ENCODE assay signal across 8 cellular contexts in the genomic region with DNA sequence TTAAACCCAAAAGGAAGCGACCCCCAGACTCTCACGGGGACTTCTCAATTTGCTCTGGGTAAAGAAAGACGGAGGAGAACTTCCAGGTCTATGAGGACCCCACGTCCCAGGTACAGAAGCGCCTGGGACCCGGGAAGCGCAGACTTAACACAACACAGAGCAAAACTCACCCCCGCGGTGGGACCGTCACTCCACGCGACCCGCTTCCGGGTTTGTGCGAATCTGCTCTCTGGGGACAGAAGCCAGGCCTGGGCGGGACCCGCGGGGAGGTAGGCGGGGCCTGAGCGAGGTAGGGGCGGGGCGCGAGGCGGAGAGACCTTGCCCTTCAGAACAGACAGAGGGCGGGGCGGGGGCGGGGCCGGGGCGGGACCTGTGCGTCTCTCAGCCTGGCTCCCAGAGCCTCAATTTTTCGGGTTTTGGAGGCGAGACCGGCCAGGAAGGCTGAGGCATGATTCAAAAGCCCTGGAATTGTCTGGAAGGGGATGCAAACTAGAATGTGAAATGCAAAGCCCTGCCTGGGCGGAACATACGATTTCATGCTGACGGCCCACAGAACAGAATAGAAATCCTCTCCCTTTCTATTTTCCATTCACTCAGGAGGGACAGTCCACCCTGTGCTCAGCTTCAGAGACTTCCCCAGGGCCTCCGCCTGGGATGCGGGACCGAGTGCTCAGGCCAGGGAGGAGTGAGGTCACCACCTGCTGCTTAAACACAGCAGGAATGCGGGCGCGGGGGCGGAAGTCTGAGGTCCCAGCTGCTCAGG. TPM values are rescaled to one million over a fixed set of nuclear protein-coding genes. Genes with fewer than 3 reads are reported as not detected.
DNase-seq lines count a peak whose midpoint lies in the region; ATAC-seq and TF ChIP-seq lines count a peak whose summit lies in the region.

No MANE protein-coding gene starts in this region.

- no peak overlapping the region for H3K27ac ChIP-seq in duodenal mucosa (ENCODE audit: low read depth, low read length)
- H3K27ac ChIP-seq in lower lobe of right lung, result peak overlapping the region; percentile 80

- H3K27me3 ChIP-seq in duodenal mucosa (ENCODE audit: control insufficient read depth in 1 of 2, insufficient read depth in 2 of 2, low read length in 2 of 2) (no peaks in the 10 kb centered on the region), lower lobe of right lung (ENCODE audit: low read depth) (no peaks in the 10 kb centered on the region)

- H3K36me3 ChIP-seq in duodenal mucosa (ENCODE audit: control insufficient read depth in 1 of 2, insufficient read depth in 2 of 2, low read length in 2 of 2) (no peaks in the 10 kb centered on the region), lower lobe of right lung (no peaks in the 10 kb centered on the region)

- H3K9ac ChIP-seq in duodenal mucosa (ENCODE audit: low read depth in 1 of 2, low read length in 2 of 2), result peak overlapping the region; percentile 70 to 72

- H3K4me3 ChIP-seq in duodenal mucosa (ENCODE audit: low read depth in 1 of 2, low read length in 2 of 2), result peak overlapping the region; percentile 84 to 94
- H3K4me3 ChIP-seq in lower lobe of right lung, result peak overlapping the region; percentile 65

- H3K4me1 ChIP-seq in duodenal mucosa (ENCODE audit: control insufficient read depth in 1 of 2, insufficient read depth in 2 of 2, low read length in 2 of 2), result peaks cover 0 to 5% of the 10 kb centered on the region in 2 donors
- peaks cover 29% of the 10 kb centered on the region for H3K4me1 ChIP-seq in lower lobe of right lung

- no peak for TF ChIP-seq CTCF in lower lobe of right lung (IDR thresholded peaks at IDR 0.05)

- intact Hi-C loops in activated CD4-positive, alpha-beta memory T cell treated with anti-CD3 and anti-CD28 coated beads for 36 hours (cut with micrococcal nuclease), result loop anchor here (1.0 to 5.0 kb wide), 3 partner anchors 20 to 50 kb away; partner anchors contain the start of genes ZNF816 and ZNF888
- intact Hi-C loops in lower lobe of right lung (cut with DNase I), result no loop called here

- peak overlapping the region; percentile 82 for H3K27ac Mint-ChIP-seq in activated CD4-positive, alpha-beta memory T cell treated with anti-CD3 and anti-CD28 coated beads for 36 hours

- POLR2A ChIA-PET in activated CD4-positive, alpha-beta memory T cell treated with anti-CD3 and anti-CD28 coated beads for 36 hours (lab: Charles Lee), result no interaction called here

- peaks cover 35% of the 10 kb centered on the region for H3K9me3 Mint-ChIP-seq in activated CD4-positive, alpha-beta memory T cell treated with anti-CD3 and anti-CD28 coated beads for 36 hours

- peaks cover 15% of the 10 kb centered on the region for H3K36me3 Mint-ChIP-seq in activated CD4-positive, alpha-beta memory T cell treated with anti-CD3 and anti-CD28 coated beads for 36 hours

- ATAC-seq in GM18868 (IDR thresholded peaks at IDR 0.05; ENCODE audit: unreplicated experiment), result peak; percentile 96
- ATAC-seq in HG03103 (IDR thresholded peaks at IDR 0.05; ENCODE audit: low read depth, unreplicated experiment), result peak; percentile 96
- peak; percentile 96 to 98 for ATAC-seq in lower lobe of right lung

- no peaks in the 10 kb centered on the region for H3K27me3 Mint-ChIP-seq in activated CD4-positive, alpha-beta memory T cell treated with anti-CD3 and anti-CD28 coated beads for 36 hours

- H3K9me3 ChIP-seq in duodenal mucosa (ENCODE audit: control insufficient read depth in 1 of 2, low read length in 2 of 2), result peaks cover 9 to 15% of the 10 kb centered on the region in 2 donors
- peaks cover 10% of the 10 kb centered on the region for H3K9me3 ChIP-seq in lower lobe of right lung

- DNase-seq in AG08395 (ENCODE audit: low spot score), result peak; percentile 93
- peak; percentile 72 for DNase-seq in NCI-H526 treated with DMSO at 0.1 percent for 48 hours (lab: John Stamatoyannopoulos, UW)
- peak; percentile 98 for DNase-seq in activated CD4-positive, alpha-beta memory T cell treated with anti-CD3 and anti-CD28 coated beads for 36 hours
- DNase-seq in lower lobe of right lung, result peak; percentile 95
- peak; percentile 87 to 91 (median 89) for DNase-seq in stimulated activated CD4-positive, alpha-beta T cell treated with anti-CD3 and anti-CD28 coated beads, TNF-alpha, amount 100 ng/mL, for 24 hours (ENCODE audit: low read depth in 3 of 3)

- H3K4me3 Mint-ChIP-seq in activated CD4-positive, alpha-beta memory T cell treated with anti-CD3 and anti-CD28 coated beads for 36 hours, result peak overlapping the region; percentile 81

- H3K4me1 Mint-ChIP-seq in activated CD4-positive, alpha-beta memory T cell treated with anti-CD3 and anti-CD28 coated beads for 36 hours (ENCODE audit: low read depth), result peaks cover 26% of the 10 kb centered on the region

- CTCF ChIA-PET in activated CD4-positive, alpha-beta memory T cell treated with anti-CD3 and anti-CD28 coated beads for 36 hours (lab: Charles Lee), result no interaction called here

RNA-seq across cellular contexts. Expression of gene ZNF888, which starts 19.3 kb away (rescaled TPM):
- total RNA-seq in activated CD4-positive, alpha-beta memory T cell treated with anti-CD3 and anti-CD28 coated beads for 36 hours, result 1 to 10 TPM; 5.0 to 6.3 TPM
- 8.8 TPM for total RNA-seq in lower lobe of right lung

RNA-seq across cellular contexts. Expression of gene ZNF816, which starts 20.1 kb away (rescaled TPM):
- 10 to 100 TPM; 11.0 to 11.4 TPM for total RNA-seq in activated CD4-positive, alpha-beta memory T cell treated with anti-CD3 and anti-CD28 coated beads for 36 hours
- 12.0 TPM for total RNA-seq in lower lobe of right lung

RNA-seq across cellular contexts. Expression of gene ZNF320, which starts 45.1 kb away (rescaled TPM):
- 1 to 10 TPM; 5.4 to 7.0 TPM for total RNA-seq in activated CD4-positive, alpha-beta memory T cell treated with anti-CD3 and anti-CD28 coated beads for 36 hours
- 19.7 TPM for total RNA-seq in lower lobe of right lung
